In the genomic region with DNA sequence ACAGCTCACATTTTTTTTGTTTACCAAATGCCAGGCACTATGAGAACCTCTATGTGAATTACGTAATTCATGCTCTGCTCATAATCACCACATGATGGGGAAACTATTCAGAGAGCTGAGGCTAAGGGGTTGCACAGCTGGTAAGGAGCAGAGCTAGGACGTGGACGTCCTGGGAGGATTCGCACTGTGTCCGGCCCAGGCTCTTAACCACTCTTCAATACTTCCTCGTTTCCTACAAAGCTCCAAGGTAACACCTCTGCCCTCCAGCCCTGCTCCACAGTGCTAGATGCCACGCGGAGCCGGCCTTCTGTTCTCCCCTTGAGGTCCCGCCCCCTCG, we compare ENCODE assay signal across 8 cellular contexts. TPM values are rescaled to one million over a fixed set of nuclear protein-coding genes. Genes with fewer than 3 reads are reported as not detected.
DNase-seq lines count a peak whose midpoint lies in the region; ATAC-seq and TF ChIP-seq lines count a peak whose summit lies in the region.

No MANE protein-coding gene starts in this region.

- no peak overlapping the region for H3K9ac ChIP-seq in iPS-18a (ENCODE audit: low read length)

- no peak for TF ChIP-seq CTCF in activated CD8-positive, alpha-beta T cell treated with anti-CD3 and anti-CD28 coated beads for 36 hours (IDR thresholded peaks at IDR 0.05)

- no peak for DNase-seq in T-helper 2 cell treated with Interferon-gamma antibody and Interleukin-4, amounts not matched to agents 5 μg/mL and 100 μg/mL, for 36 hours (ENCODE audit: low spot score)
- DNase-seq in T-helper 2 cell: no peak
- DNase-seq in activated CD8-positive, alpha-beta T cell treated with anti-CD3 and anti-CD28 coated beads for 36 hours: no peak
- DNase-seq in stromal cell of bone marrow (ENCODE audit: low read depth): peak; percentile 42
- DNase-seq in NCI-H526 (lab: John Stamatoyannopoulos, UW): no peak
- no peak for DNase-seq in A172 (ENCODE audit: low spot score)

- no peaks in the 10 kb centered on the region for H3K36me3 ChIP-seq in iPS-18a (ENCODE audit: control insufficient read depth, low read depth, low read length)

- H3K4me1 Mint-ChIP-seq in T-helper 2 cell treated with Interferon-gamma antibody and Interleukin-4, amounts not matched to agents 5 μg/mL and 100 μg/mL, for 36 hours (ENCODE audit: low read depth): peaks cover 31% of the 10 kb centered on the region
- H3K4me1 Mint-ChIP-seq in activated CD8-positive, alpha-beta T cell treated with anti-CD3 and anti-CD28 coated beads for 36 hours (ENCODE audit: low read depth): peaks cover 42% of the 10 kb centered on the region

- H3K9me3 Mint-ChIP-seq in T-helper 2 cell treated with Interferon-gamma antibody and Interleukin-4, amounts not matched to agents 5 μg/mL and 100 μg/mL, for 36 hours: no peaks in the 10 kb centered on the region
- H3K9me3 Mint-ChIP-seq in activated CD8-positive, alpha-beta T cell treated with anti-CD3 and anti-CD28 coated beads for 36 hours: no peaks in the 10 kb centered on the region

- H3K4me3 Mint-ChIP-seq in T-helper 2 cell treated with Interferon-gamma antibody and Interleukin-4, amounts not matched to agents 5 μg/mL and 100 μg/mL, for 36 hours: peak overlapping the region; percentile 69
- peak overlapping the region; percentile 62 for H3K4me3 Mint-ChIP-seq in activated CD8-positive, alpha-beta T cell treated with anti-CD3 and anti-CD28 coated beads for 36 hours

- peak; percentile 0 for ATAC-seq in activated CD8-positive, alpha-beta T cell treated with anti-CD3 and anti-CD28 coated beads for 36 hours
- no peak for ATAC-seq in GM19463 (IDR thresholded peaks at IDR 0.05; ENCODE audit: unreplicated experiment)

- peak overlapping the region; percentile 43 for H3K4me3 ChIP-seq in iPS-18a (ENCODE audit: low read length)

- H3K9me3 ChIP-seq in iPS-18a (ENCODE audit: control insufficient read depth, low read depth, low read length): no peaks in the 10 kb centered on the region

- H3K27ac ChIP-seq in iPS-18a (ENCODE audit: low read length): no peak overlapping the region

- CTCF ChIA-PET in activated CD8-positive, alpha-beta T cell treated with anti-CD3 and anti-CD28 coated beads for 36 hours (lab: Charles Lee): interaction anchor here (0.8 to 2.8 kb wide), 8 partner anchors 18 to 68 kb away, joined by 3 to 11 read pairs (median 6); no protein-coding TSS in a partner anchor

- intact Hi-C loops in activated CD8-positive, alpha-beta T cell treated with anti-CD3 and anti-CD28 coated beads for 36 hours (cut with micrococcal nuclease): no loop called here

- H3K27ac Mint-ChIP-seq in T-helper 2 cell treated with Interferon-gamma antibody and Interleukin-4, amounts not matched to agents 5 μg/mL and 100 μg/mL, for 36 hours: peak overlapping the region; percentile 64
- peak overlapping the region; percentile 63 for H3K27ac Mint-ChIP-seq in activated CD8-positive, alpha-beta T cell treated with anti-CD3 and anti-CD28 coated beads for 36 hours

- H3K27me3 Mint-ChIP-seq in T-helper 2 cell treated with Interferon-gamma antibody and Interleukin-4, amounts not matched to agents 5 μg/mL and 100 μg/mL, for 36 hours (ENCODE audit: low read depth): no peaks in the 10 kb centered on the region
- H3K27me3 Mint-ChIP-seq in activated CD8-positive, alpha-beta T cell treated with anti-CD3 and anti-CD28 coated beads for 36 hours: no peaks in the 10 kb centered on the region

- no peaks in the 10 kb centered on the region for H3K27me3 ChIP-seq in iPS-18a (ENCODE audit: control insufficient read depth, insufficient read depth, low read length)

- POLR2A ChIA-PET in activated CD8-positive, alpha-beta T cell treated with anti-CD3 and anti-CD28 coated beads for 36 hours (lab: Charles Lee): interaction anchor here (0.6 to 67.1 kb wide), 5 partner anchors 9 to 75 kb away, joined by 3 to 2439 read pairs (median 6); a partner anchor contains a TSS

- H3K4me1 ChIP-seq in iPS-18a (ENCODE audit: control insufficient read depth, low read depth, low read length): peaks cover 17% of the 10 kb centered on the region

- peaks cover 77% of the 10 kb centered on the region for H3K36me3 Mint-ChIP-seq in T-helper 2 cell treated with Interferon-gamma antibody and Interleukin-4, amounts not matched to agents 5 μg/mL and 100 μg/mL, for 36 hours (ENCODE audit: low read depth)
- peaks cover 77% of the 10 kb centered on the region for H3K36me3 Mint-ChIP-seq in activated CD8-positive, alpha-beta T cell treated with anti-CD3 and anti-CD28 coated beads for 36 hours (ENCODE audit: low read depth)

RNA-seq across cellular contexts. Expression of a gene that starts 8.7 kb away (rescaled TPM):
- 100 to 1,000 TPM; 210 to 216 TPM for total RNA-seq in activated CD8-positive, alpha-beta T cell treated with anti-CD3 and anti-CD28 coated beads for 36 hours
- total RNA-seq in A172 (2014; rRNA removed; shearing (Covaris generic)): 47.0 and 47.8 TPM in 2 replicates

RNA-seq across cellular contexts. Expression of a gene that starts 25.6 kb away (rescaled TPM):
- 10 to 100 TPM; 52.3 to 55.3 TPM for total RNA-seq in activated CD8-positive, alpha-beta T cell treated with anti-CD3 and anti-CD28 coated beads for 36 hours
- 56.1 and 65.9 TPM in 2 replicates for total RNA-seq in A172 (2014; rRNA removed; shearing (Covaris generic))

RNA-seq across cellular contexts. Expression of a gene that starts 58.3 kb away (rescaled TPM):
- 100 to 1,000 TPM; 147 to 150 TPM for total RNA-seq in activated CD8-positive, alpha-beta T cell treated with anti-CD3 and anti-CD28 coated beads for 36 hours
- 0.91 and 0.95 TPM in 2 replicates for total RNA-seq in A172 (2014; rRNA removed; shearing (Covaris generic))

Comparison
In these comparisons a context has a peak if more than half of its experiments do, and no peak if none do; other contexts are left out.
1. RNA of a gene that starts 58.3 kb away (total RNA-seq): 147 to 150 TPM in activated CD8-positive, alpha-beta T cell treated with anti-CD3 and anti-CD28 coated beads for 36 hours; 0.91 to 0.95 TPM in A172; every median in the first group is over 10 times any median in the second.